In genomic region chr1:17834561-17835100, GRCh38 we compare ENCODE assay signal across 19 cellular contexts.
A peak's percentile ranks its signal among the peaks of the same experiment; 100 is the strongest.
DNase-seq lines count a peak whose midpoint lies in the region; ATAC-seq and TF ChIP-seq lines count a peak whose summit lies in the region.
"Had no signal": no experiment of that assay in that cellular context is flagged by ENCODE, and none has a peak within 500 bp of the region (broad histone marks: within the 10 kb centered on the region; RNA-seq: fewer than 3 reads in every experiment).

No MANE protein-coding gene starts in this region.

- H3K36me3 Mint-ChIP-seq in endodermal cell (ENCODE audit: low read depth), result no peaks in the 10 kb centered on the region
- H3K36me3 Mint-ChIP-seq: CD8-positive, alpha-beta T cell; IgD-negative memory B cell had no signal

- intact Hi-C loops in upper lobe of right lung (cut with DNase I), result no loop called here

- CTCF ChIA-PET in SK-N-SH (lab: Yijun Ruan, JAX), result interaction anchor here (1.0 to 4.0 kb wide), 7 partner anchors 9 to 183 kb away, joined by 3 to 23 read pairs (median 4); no protein-coding TSS in a partner anchor

- WGBS in SK-N-SH (ENCODE audit: low lambda C conversion rate), result 60% methylated on average over 8 of the region's 8 CpGs
- 63 to 66% methylated on average over 5 to 8 of the region's 8 CpGs for WGBS in endodermal cell (ENCODE audit: insufficient coverage in 1 of 2, insufficient read length in 1 of 2), 2 experiments

- peaks cover 14% of the 10 kb centered on the region for H3K27me3 Mint-ChIP-seq in endodermal cell (ENCODE audit: insufficient read depth)

- no peaks in the 10 kb centered on the region for H3K79me2 ChIP-seq in SK-N-SH (ENCODE audit: insufficient read depth)

- H3K4me1 Mint-ChIP-seq in endodermal cell, result no peaks in the 10 kb centered on the region
- H3K4me1 Mint-ChIP-seq: B cell had no signal

- peak; percentile 32 for DNase-seq in SK-N-SH
- peak; percentile 81 for DNase-seq in endodermal cell
- peak; percentile 49 for DNase-seq in mesenteric fat pad (ENCODE audit: low spot score)
- peak; percentile 43 for DNase-seq in upper lobe of right lung
- DNase-seq in NAMALWA (ENCODE audit: low spot score), result no peak
- DNase-seq in HuH-7 (ENCODE audit: low spot score), result no peak
- DNase-seq: Calu3; CD8-positive, alpha-beta T cell; DMS53; DND-41; EL; GM23248; HCEC 1CT had no signal

- H3F3A ChIP-seq in SK-N-SH (replicated peaks; ENCODE audit: insufficient read depth), result no peaks in the 10 kb centered on the region

- H3K4me2 ChIP-seq in SK-N-SH, result no peak overlapping the region
- H3K4me2 ChIP-seq: BLaER1 treated with 17β-estradiol and CSF1 and Interleukin-3, amounts not matched to agents 10 nM and 100 nM had no signal

- H3K4me3 ChIP-seq in SK-N-SH (ENCODE audit: low read depth in 2 of 2, low read length in 1 of 2), result no peak overlapping the region
- no peak overlapping the region for H3K4me3 ChIP-seq in endodermal cell (ENCODE audit: low read length)
- H3K4me3 ChIP-seq in upper lobe of right lung, result no peak overlapping the region
- H3K4me3 ChIP-seq: BLaER1 treated with 17β-estradiol and CSF1 and Interleukin-3, amounts not matched to agents 10 nM and 100 nM; GM12878; GM23248 had no signal

- POLR2A ChIA-PET in SK-N-SH (lab: Yijun Ruan, JAX), result interaction anchor here (1.1 kb wide), 1 partner anchor 58 kb away, joined by 3 read pairs; no protein-coding TSS in a partner anchor

- no peak for TF ChIP-seq RAD21 in SK-N-SH (IDR thresholded peaks at IDR 0.05; ENCODE audit: low read length)

- ATAC-seq in SK-N-SH treated with all-trans-retinoic acid at 6 μM for 48 hours (no peak), upper lobe of right lung (no peak), GM21526 (IDR thresholded peaks at IDR 0.05; ENCODE audit: low FRiP score, unreplicated experiment) (no peak)
- ATAC-seq: CD8-positive, alpha-beta T cell; GM12878 had no signal

- H3K27ac ChIP-seq in SK-N-SH (ENCODE audit: low read depth in 2 of 2, low read length in 1 of 2) (peak overlapping the region in 1 of 2 experiments; percentile 50; a peak in 2 of 4 replicates), endodermal cell (ENCODE audit: low read depth, low read length) (no peak overlapping the region), upper lobe of right lung (no peak overlapping the region)
- H3K27ac ChIP-seq: BLaER1 treated with 17β-estradiol and CSF1 and Interleukin-3, amounts not matched to agents 10 nM and 100 nM; GM23248 had no signal

- no peak for TF ChIP-seq EP300 in SK-N-SH (IDR thresholded peaks at IDR 0.05; ENCODE audit: borderline replicate concordance in 1 of 2, low read depth in 1 of 2, low read length in 1 of 2)

- no peaks in the 10 kb centered on the region for H3K9me2 ChIP-seq in SK-N-SH

- H3K9ac ChIP-seq in SK-N-SH (no peak overlapping the region), endodermal cell (ENCODE audit: extremely low read depth, low read length, poor library complexity, severe bottlenecking) (no peak overlapping the region)
- H3K9ac ChIP-seq: BLaER1 treated with 17β-estradiol and CSF1 and Interleukin-3, amounts not matched to agents 10 nM and 100 nM; GM23248 had no signal

- H3K27ac Mint-ChIP-seq in endodermal cell, result no peak overlapping the region
- H3K27ac Mint-ChIP-seq: B cell; CD8-positive, alpha-beta T cell had no signal

- no peaks in the 10 kb centered on the region for H3K9me3 Mint-ChIP-seq in endodermal cell
- H3K9me3 Mint-ChIP-seq: CD8-positive, alpha-beta T cell had no signal

- no peaks in the 10 kb centered on the region for H4K20me1 ChIP-seq in SK-N-SH (ENCODE audit: insufficient read depth)

- no peak overlapping the region for H2AFZ ChIP-seq in SK-N-SH (ENCODE audit: low read depth)
- H2AFZ ChIP-seq: GM23248 had no signal

- no peak for TF ChIP-seq CTCF in SK-N-SH (IDR thresholded peaks at IDR 0.05)
- no peak for TF ChIP-seq CTCF in endodermal cell (conservative IDR thresholded peaks at IDR 0.05)
- TF ChIP-seq CTCF in upper lobe of right lung (IDR thresholded peaks at IDR 0.05), result no peak

- no peaks in the 10 kb centered on the region for H3K36me3 ChIP-seq in SK-N-SH (replicated peaks in 1 of 2; ENCODE audit: control insufficient read depth in 1 of 2, insufficient read depth in 2 of 2, low read length in 1 of 2)
- H3K36me3 ChIP-seq in endodermal cell (ENCODE audit: control insufficient read depth, insufficient read depth, low read length), result no peaks in the 10 kb centered on the region
- H3K36me3 ChIP-seq in upper lobe of right lung, result no peaks in the 10 kb centered on the region
- H3K36me3 ChIP-seq: BLaER1 treated with 17β-estradiol and CSF1 and Interleukin-3, amounts not matched to agents 10 nM and 100 nM had no signal

- no peak overlapping the region for H3K4me3 Mint-ChIP-seq in endodermal cell
- H3K4me3 Mint-ChIP-seq: B cell; CD8-positive, alpha-beta T cell; IgD-negative memory B cell had no signal

- no peaks in the 10 kb centered on the region for H3K27me3 ChIP-seq in SK-N-SH (ENCODE audit: insufficient read depth)
- H3K27me3 ChIP-seq in endodermal cell (ENCODE audit: control insufficient read depth, insufficient read depth, low read length, poor library complexity, severe bottlenecking), result peaks cover 21% of the 10 kb centered on the region
- peaks cover 10% of the 10 kb centered on the region for H3K27me3 ChIP-seq in upper lobe of right lung

- peaks cover 0 to 24% of the 10 kb centered on the region in 2 experiments; a peak in 2 of 4 replicates for H3K4me1 ChIP-seq in SK-N-SH (ENCODE audit: control insufficient read depth in 1 of 2, insufficient read depth in 2 of 2, low read depth in 1 of 2, low read length in 1 of 2)
- H3K4me1 ChIP-seq in endodermal cell (ENCODE audit: control insufficient read depth, insufficient read depth, low read length), result peaks cover 5% of the 10 kb centered on the region
- H3K4me1 ChIP-seq in upper lobe of right lung, result no peaks in the 10 kb centered on the region
- H3K4me1 ChIP-seq: BLaER1 treated with 17β-estradiol and CSF1 and Interleukin-3, amounts not matched to agents 10 nM and 100 nM had no signal

- no peaks in the 10 kb centered on the region for H3K9me3 ChIP-seq in SK-N-SH
- H3K9me3 ChIP-seq in endodermal cell (ENCODE audit: control insufficient read depth, low read length), result no peaks in the 10 kb centered on the region
- no peaks in the 10 kb centered on the region for H3K9me3 ChIP-seq in upper lobe of right lung
- H3K9me3 ChIP-seq: BLaER1 treated with 17β-estradiol and CSF1 and Interleukin-3, amounts not matched to agents 10 nM and 100 nM had no signal

TF ChIP-seq in SK-N-SH, 30 proteins besides CTCF, POLR2A, EP300 and RAD21:
- TF ChIP-seq GABPA (IDR thresholded peaks at IDR 0.05; ENCODE audit: low read depth) (no peak), TCF12 (IDR thresholded peaks at IDR 0.05) (no peak), YY1 (IDR thresholded peaks at IDR 0.05; ENCODE audit: low read depth) (no peak), MAX (IDR thresholded peaks at IDR 0.05; ENCODE audit: low read depth) (no peak), NRF1 (IDR thresholded peaks at IDR 0.05; ENCODE audit: low read depth, low read length) (no peak), GATA2 (CRISPR knock-in tag; IDR thresholded peaks at IDR 0.05) (no peak), FOSL2 (IDR thresholded peaks at IDR 0.05; ENCODE audit: borderline replicate concordance, low read depth) (no peak)

TF ChIP-seq in SK-N-SH treated with all-trans-retinoic acid at 6 μM for 48 hours, 23 proteins besides CTCF, POLR2A, EP300 and RAD21:
- no peak for TF ChIP-seq SNAI2 (CRISPR knock-in tag; IDR thresholded peaks at IDR 0.05)
- TF ChIP-seq ZNF8 (CRISPR knock-in tag; IDR thresholded peaks at IDR 0.05), result no peak
TF ChIP-seq in SK-N-SH treated with all-trans-retinoic acid at 6 μM for 48 hours: peak in this region for 0.

Comparison
In these comparisons a context has a peak if more than half of its experiments do, and no peak if none do; other contexts are left out.
1. DNase-seq: peak in SK-N-SH (single experiment), endodermal cell (single experiment), mesenteric fat pad (single experiment) and upper lobe of right lung (single experiment); none in NAMALWA (single experiment) and HuH-7 (single experiment).